Comparison of ENCODE assay signal across 8 cellular contexts in genomic region chr20:35269055-35269781, GRCh38. TPM values are rescaled to one million over a fixed set of nuclear protein-coding genes. Genes with fewer than 3 reads are reported as not detected.
DNase-seq lines count a peak whose midpoint lies in the region; ATAC-seq and TF ChIP-seq lines count a peak whose summit lies in the region.

No MANE protein-coding gene starts in this region.

- in situ Hi-C loops in GM13977 (cut with MboI; ENCODE audit: low pct_unique_long_range_greater_than_20kb, low sequenced_read_pairs, unreplicated experiment), result no loop called here

- no peaks in the 10 kb centered on the region for H3K9me3 ChIP-seq in esophagus squamous epithelium
- H3K9me3 ChIP-seq in uterus, result no peaks in the 10 kb centered on the region

- TF ChIP-seq POLR2A in esophagus squamous epithelium (IDR thresholded peaks at IDR 0.05) (no peak), uterus (IDR thresholded peaks at IDR 0.05) (no peak)

- H3K36me3 ChIP-seq in esophagus squamous epithelium (peaks cover 0 to 72% (median 10%) of the 10 kb centered on the region in 3 donors), uterus (no peaks in the 10 kb centered on the region)

- peaks cover 0 to 44% (median 5%) of the 10 kb centered on the region in 3 donors for H3K36me3 Mint-ChIP-seq in naive thymus-derived CD8-positive, alpha-beta T cell

- WGBS in esophagus squamous epithelium, 2 donors, result 50 to 57% methylated on average over 8 to 11 of the region's 14 CpGs

- peaks cover 1 to 20% (median 18%) of the 10 kb centered on the region in 4 donors for H3K4me1 Mint-ChIP-seq in naive thymus-derived CD8-positive, alpha-beta T cell

- H3K27ac ChIP-seq in esophagus squamous epithelium (no peak overlapping the region), uterus (peak overlapping the region in 1 of 2 donors; percentile 16)

- DNase-seq in AG10803 (ENCODE audit: low read depth), result peak; percentile 45
- peak; percentile 82 for DNase-seq in GM13977 (ENCODE audit: low spot score)
- DNase-seq in NCI-H526 (lab: John Stamatoyannopoulos, UW), result peak; percentile 36 to 79
- DNase-seq in activated CD8-positive, alpha-beta memory T cell treated with anti-CD3 and anti-CD28 coated beads, Interleukin-2, amount 50 U/mL, for 48 hours, result peak; percentile 79
- DNase-seq in esophagus squamous epithelium (lab: John Stamatoyannopoulos, UW), result no peak
- peak in 7 of 10 donors; percentile 31 to 41 (median 38) for DNase-seq in naive thymus-derived CD8-positive, alpha-beta T cell
- peak; percentile 61 to 62 for DNase-seq in uterus
- DNase-seq in GF-D8 (lab: John Stamatoyannopoulos, UW), result no peak

- POLR2A ChIA-PET in naive thymus-derived CD8-positive, alpha-beta T cell (lab: Charles Lee), result interaction anchor here (0.6 to 1.0 kb wide), 2 partner anchors 20 to 123 kb away, joined by 3 read pairs; no protein-coding TSS in a partner anchor

- H3K27ac Mint-ChIP-seq in naive thymus-derived CD8-positive, alpha-beta T cell, result peak overlapping the region in 4 of 10 donors; percentile 22 to 61 (median 48)

- H3K4me1 ChIP-seq in esophagus squamous epithelium (peaks cover 0 to 7% (median 0%) of the 10 kb centered on the region in 3 donors), uterus (no peaks in the 10 kb centered on the region)

- no peaks in the 10 kb centered on the region for H3K27me3 ChIP-seq in esophagus squamous epithelium
- no peaks in the 10 kb centered on the region for H3K27me3 ChIP-seq in uterus

- no peak overlapping the region for H3K4me3 Mint-ChIP-seq in naive thymus-derived CD8-positive, alpha-beta T cell

- peak; percentile 57 to 79 for ATAC-seq in naive thymus-derived CD8-positive, alpha-beta T cell

- intact Hi-C loops in esophagus squamous epithelium (cut with DNase I) (loop anchor here (10.0 kb wide), 1 partner anchor 54 kb away; no protein-coding TSS in a partner anchor), uterus (cut with DNase I; ENCODE audit: low total_unique reads) (no loop called here)

- TF ChIP-seq CTCF in AG10803 (conservative IDR thresholded peaks at IDR 0.05; ENCODE audit: low read length) (peak; percentile 81), GM13977 (IDR thresholded peaks at IDR 0.05; ENCODE audit: extremely low read depth, insufficient read depth, missing control alignments) (peak; percentile 87), esophagus squamous epithelium (IDR thresholded peaks at IDR 0.05) (peak; percentile 49 to 65 (median 53)), uterus (IDR thresholded peaks at IDR 0.05) (peak; percentile 58 to 75 (median 68))

- no peaks in the 10 kb centered on the region for H3K9me3 Mint-ChIP-seq in naive thymus-derived CD8-positive, alpha-beta T cell

- no peak overlapping the region for H3K4me3 ChIP-seq in AG10803 (ENCODE audit: low read length)
- no peak overlapping the region for H3K4me3 ChIP-seq in esophagus squamous epithelium
- no peak overlapping the region for H3K4me3 ChIP-seq in uterus

- H3K27me3 Mint-ChIP-seq in naive thymus-derived CD8-positive, alpha-beta T cell, result no peaks in the 10 kb centered on the region

RNA-seq across cellular contexts. Expression of gene MMP24OS, which starts 8.7 kb away (rescaled TPM):
- 10 to 100 TPM; 12.8 to 21.5 (median 18.7) TPM for total RNA-seq in esophagus squamous epithelium
- 10 to 100 TPM; 83.4 to 85.9 TPM for total RNA-seq in naive thymus-derived CD8-positive, alpha-beta T cell
- polyA plus RNA-seq in naive thymus-derived CD8-positive, alpha-beta T cell, result 10 to 100 TPM in 1 of 3 donors, 1 to 10 TPM in 2; 7.6 to 12.3 (median 9.0) TPM
- 10 to 100 TPM in 3 of 4 donors, 1 to 10 TPM in 1; 8.8 to 67.8 (median 18.1) TPM for total RNA-seq in uterus

RNA-seq across cellular contexts. Expression of gene EIF6, which starts 15.4 kb away (rescaled TPM):
- total RNA-seq in esophagus squamous epithelium (100 to 1,000 TPM; 176 to 240 (median 198) TPM), uterus (10 to 100 TPM; 33.8 to 80.9 (median 66.8) TPM)
- total RNA-seq in naive thymus-derived CD8-positive, alpha-beta T cell, result 10 to 100 TPM; 54.7 to 60.9 TPM
- polyA plus RNA-seq in naive thymus-derived CD8-positive, alpha-beta T cell, result 100 to 1,000 TPM; 155 to 174 (median 157) TPM

RNA-seq across cellular contexts. Expression of gene FAM83C, which starts 23.0 kb away (rescaled TPM):
- 10 to 100 TPM; 29.5 to 55.3 (median 38.2) TPM for total RNA-seq in esophagus squamous epithelium
- total RNA-seq in naive thymus-derived CD8-positive, alpha-beta T cell, result not detected
- polyA plus RNA-seq in naive thymus-derived CD8-positive, alpha-beta T cell, result not detected
- not detected for total RNA-seq in uterus

RNA-seq across cellular contexts. Expression of gene MMP24, which starts 42.7 kb away (rescaled TPM):
- under 1 TPM in 3 of 4 donors, not detected in 1; 0.06 to 0.38 (median 0.08) TPM for total RNA-seq in esophagus squamous epithelium
- not detected for total RNA-seq in naive thymus-derived CD8-positive, alpha-beta T cell
- polyA plus RNA-seq in naive thymus-derived CD8-positive, alpha-beta T cell, result under 1 TPM; 0.07 to 0.13 (median 0.08) TPM
- 1 to 10 TPM in 3 of 4 donors, under 1 TPM in 1; 0.51 to 2.6 (median 2.0) TPM for total RNA-seq in uterus

Comparison
In these comparisons a context has a peak if more than half of its experiments do, and no peak if none do; other contexts are left out.
1. DNase-seq: peak in AG10803 (single experiment), GM13977 (single experiment), NCI-H526 (2 of 2), activated CD8-positive, alpha-beta memory T cell treated with anti-CD3 and anti-CD28 coated beads, Interleukin-2, amount 50 U/mL, for 48 hours (single experiment), naive thymus-derived CD8-positive, alpha-beta T cell (7 of 10) and uterus (2 of 2); none in esophagus squamous epithelium (single experiment) and GF-D8 (single experiment).
2. RNA of gene FAM83C, which starts 23.0 kb away (total RNA-seq): 29.5 to 55.3 TPM in esophagus squamous epithelium; not detected in naive thymus-derived CD8-positive, alpha-beta T cell and not detected in uterus; every median in the first group is over 10 times any median in the second.
3. Peak in every context shown above with its lines, with median percentiles within 50 percentile points of each other: CTCF ChIP-seq.